Comparison of ENCODE assay signal across 1 cellular context in genomic region chr2:62733546-62733945, GRCh38.
TF ChIP-seq lines count a peak whose summit lies in the region.

No MANE protein-coding gene starts in this region.

TF ChIP-seq in A549, 52 proteins besides CTCF, POLR2A, EP300 and RAD21:
- no peak for TF ChIP-seq HEYL (CRISPR knock-in tag; IDR thresholded peaks at IDR 0.05)
- no peak for TF ChIP-seq BHLHE40 (IDR thresholded peaks at IDR 0.05; ENCODE audit: low read depth, low read length)
- TF ChIP-seq CEBPB (IDR thresholded peaks at IDR 0.05): no peak
- no peak for TF ChIP-seq CBX2 (IDR thresholded peaks at IDR 0.05; ENCODE audit: borderline replicate concordance, low read depth)
- TF ChIP-seq KDM5A (IDR thresholded peaks at IDR 0.05): no peak
- no peak for TF ChIP-seq TFCP2L1 (CRISPR knock-in tag; IDR thresholded peaks at IDR 0.05)
- no peak for TF ChIP-seq ZSCAN20 (CRISPR knock-in tag; IDR thresholded peaks at IDR 0.05)
- TF ChIP-seq JUN (IDR thresholded peaks at IDR 0.05): no peak
- TF ChIP-seq MAFK (IDR thresholded peaks at IDR 0.05; ENCODE audit: partially characterized antibody): no peak
- no peak for TF ChIP-seq PHF8 (IDR thresholded peaks at IDR 0.05; ENCODE audit: borderline replicate concordance, low read depth)
- TF ChIP-seq NPAS2 (CRISPR knock-in tag; IDR thresholded peaks at IDR 0.05; ENCODE audit: borderline replicate concordance): no peak
- no peak for TF ChIP-seq MYC (IDR thresholded peaks at IDR 0.05; ENCODE audit: borderline replicate concordance, low read length)
- TF ChIP-seq RNF2 (IDR thresholded peaks at IDR 0.05; ENCODE audit: borderline replicate concordance, low read depth): no peak
